In genomic region chr2:226661789-226662545, GRCh38 we compare ENCODE assay signal across 10 cellular contexts.
DNase-seq lines count a peak whose midpoint lies in the region; ATAC-seq and TF ChIP-seq lines count a peak whose summit lies in the region.
"Had no signal": no experiment of that assay in that cellular context is flagged by ENCODE, and none has a peak within 500 bp of the region (broad histone marks: within the 10 kb centered on the region; RNA-seq: fewer than 3 reads in every experiment).

No MANE protein-coding gene starts in this region.

- H3K27ac Mint-ChIP-seq in mesothelial cell of epicardium = peak overlapping the region; percentile 37
- no peak overlapping the region for H3K27ac Mint-ChIP-seq in glutamatergic neuron (ENCODE audit: unreplicated experiment)
- no peak overlapping the region for H3K27ac Mint-ChIP-seq in natural killer cell
- H3K27ac Mint-ChIP-seq: CD8-positive, alpha-beta T cell had no signal

- intact Hi-C loops in natural killer cell (cut with micrococcal nuclease) = no loop called here

- peaks cover 33% of the 10 kb centered on the region for H3K4me1 Mint-ChIP-seq in mesothelial cell of epicardium
- H3K4me1 Mint-ChIP-seq in glutamatergic neuron (ENCODE audit: low read depth, unreplicated experiment) = no peaks in the 10 kb centered on the region
- no peaks in the 10 kb centered on the region for H3K4me1 Mint-ChIP-seq in natural killer cell

- H3K27ac ChIP-seq in ACC112 (ENCODE audit: low read depth, low read length) (peak overlapping the region; percentile 82), coronary artery (peak overlapping the region; percentile 2 to 63)

- H3K79me2 ChIP-seq in ACC112 (ENCODE audit: control insufficient read depth, insufficient read depth, low read length, unreplicated experiment) = no peaks in the 10 kb centered on the region

- DNase-seq in LoVo (ENCODE audit: low spot score) = peak; percentile 88
- no peak for DNase-seq in coronary artery (ENCODE audit: low spot score)
- DNase-seq in mesothelial cell of epicardium (ENCODE audit: low spot score in 2 of 2, unreplicated experiment in 2 of 2) = no peak
- DNase-seq in glutamatergic neuron = no peak
- no peak for DNase-seq in natural killer cell
- no peak for DNase-seq in central memory CD4-positive, alpha-beta T cell
- DNase-seq: CD8-positive, alpha-beta T cell; Peyer's patch had no signal

- H3K27me3 Mint-ChIP-seq in mesothelial cell of epicardium (ENCODE audit: low read depth) (no peaks in the 10 kb centered on the region), glutamatergic neuron (ENCODE audit: unreplicated experiment) (no peaks in the 10 kb centered on the region), natural killer cell (ENCODE audit: low read depth in 2 of 2) (peaks cover 5 to 12% of the 10 kb centered on the region in 2 donors)

- H2AFZ ChIP-seq in ACC112 (ENCODE audit: low read length, unreplicated experiment) = no peak overlapping the region

- H3K9me3 Mint-ChIP-seq in mesothelial cell of epicardium = no peaks in the 10 kb centered on the region
- H3K9me3 Mint-ChIP-seq in glutamatergic neuron (ENCODE audit: unreplicated experiment) = peaks cover 2% of the 10 kb centered on the region
- H3K9me3 Mint-ChIP-seq in natural killer cell = no peaks in the 10 kb centered on the region
- H3K9me3 Mint-ChIP-seq: CD8-positive, alpha-beta T cell had no signal

- no peak for ATAC-seq in natural killer cell
- ATAC-seq in GM21526 (IDR thresholded peaks at IDR 0.05; ENCODE audit: low FRiP score, unreplicated experiment) = no peak
- ATAC-seq: CD8-positive, alpha-beta T cell had no signal

- TF ChIP-seq CTCF in coronary artery (IDR thresholded peaks at IDR 0.05) (no peak), mesothelial cell of epicardium (IDR thresholded peaks at IDR 0.05; ENCODE audit: unreplicated experiment) (no peak), glutamatergic neuron (IDR thresholded peaks at IDR 0.05; ENCODE audit: partially characterized antibody, unreplicated experiment) (no peak), natural killer cell (IDR thresholded peaks at IDR 0.05) (no peak)

- H3K36me3 ChIP-seq in ACC112 (ENCODE audit: insufficient read depth, low read length) = no peaks in the 10 kb centered on the region
- H3K36me3 ChIP-seq: Peyer's patch had no signal

- peak overlapping the region; percentile 25; the same call in 1 of the 2 replicates for H3K4me3 ChIP-seq in ACC112 (ENCODE audit: low read depth, low read length)
- no peak overlapping the region for H3K4me3 ChIP-seq in coronary artery
- H3K4me3 ChIP-seq: Peyer's patch had no signal

- H3K4me1 ChIP-seq in ACC112 (ENCODE audit: control insufficient read depth, insufficient read depth, low read length, unreplicated experiment) = peaks cover 28% of the 10 kb centered on the region
- H3K4me1 ChIP-seq: Peyer's patch had no signal

- H3K27me3 ChIP-seq in ACC112 (ENCODE audit: insufficient read depth, low read length) = no peaks in the 10 kb centered on the region
- H3K27me3 ChIP-seq: Peyer's patch had no signal

- H3K36me3 Mint-ChIP-seq in mesothelial cell of epicardium = no peaks in the 10 kb centered on the region
- H3K36me3 Mint-ChIP-seq in glutamatergic neuron (ENCODE audit: unreplicated experiment) = no peaks in the 10 kb centered on the region
- no peaks in the 10 kb centered on the region for H3K36me3 Mint-ChIP-seq in natural killer cell
- H3K36me3 Mint-ChIP-seq: CD8-positive, alpha-beta T cell had no signal

- H3K4me3 Mint-ChIP-seq in mesothelial cell of epicardium (no peak overlapping the region), glutamatergic neuron (ENCODE audit: unreplicated experiment) (no peak overlapping the region), natural killer cell (no peak overlapping the region)
- H3K4me3 Mint-ChIP-seq: CD8-positive, alpha-beta T cell had no signal
